In the genomic region with DNA sequence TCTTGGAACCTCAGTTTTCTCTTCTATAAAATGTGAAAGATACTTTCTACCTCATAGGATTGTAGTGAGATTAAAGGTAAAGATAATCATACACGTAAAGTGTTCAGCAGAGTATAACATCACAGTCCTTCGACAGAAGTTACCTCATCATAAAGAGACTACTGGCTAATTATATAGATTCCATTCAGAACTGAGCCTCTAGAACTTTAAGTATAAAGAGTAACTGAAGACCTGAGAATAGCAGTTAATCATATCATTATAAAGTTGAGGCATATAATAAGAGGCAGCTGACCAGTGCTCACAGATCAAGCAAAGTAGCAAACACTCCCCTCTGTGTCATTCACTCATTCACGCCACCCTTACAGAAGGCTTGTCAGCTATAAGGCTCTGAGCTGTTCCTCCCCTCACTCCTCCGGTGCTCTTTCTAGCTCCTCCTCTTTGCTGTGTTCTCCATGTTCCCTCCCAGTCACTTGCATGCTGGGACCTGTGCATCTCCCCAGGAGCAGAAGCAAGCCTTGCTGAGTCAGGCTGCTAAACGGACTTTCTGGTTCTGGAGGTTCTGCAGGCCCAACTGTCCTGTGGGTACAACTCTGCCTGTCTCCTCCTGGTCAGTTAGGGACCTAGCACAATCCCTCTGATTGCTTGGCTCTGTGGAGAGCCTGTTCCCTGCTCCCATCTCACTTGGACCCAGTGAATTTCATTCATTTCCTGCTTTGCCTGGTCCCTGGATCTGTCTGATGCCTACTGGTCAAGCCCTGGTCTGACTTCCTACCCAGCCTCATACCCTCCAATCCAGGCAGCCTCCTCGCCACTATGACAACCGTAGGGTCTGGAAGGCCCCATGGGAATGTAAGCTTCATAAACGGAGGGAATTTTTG, we compare ENCODE assay signal across 8 cellular contexts. TPM values are rescaled to one million over a fixed set of nuclear protein-coding genes. Genes with fewer than 3 reads are reported as not detected.
DNase-seq lines count a peak whose midpoint lies in the region; ATAC-seq and TF ChIP-seq lines count a peak whose summit lies in the region.

No MANE protein-coding gene starts in this region.

- peak; percentile 59 for ATAC-seq in GM19043 (IDR thresholded peaks at IDR 0.05; ENCODE audit: low read depth, unreplicated experiment)
- peak; percentile 49 for ATAC-seq in HG03039 (IDR thresholded peaks at IDR 0.05; ENCODE audit: unreplicated experiment)
- ATAC-seq in mucosa of descending colon: peak; percentile 63
- no peak for ATAC-seq in left colon

- intact Hi-C loops in mucosa of descending colon (cut with DNase I, micrococcal nuclease) (no loop called here), left colon (cut with DNase I, micrococcal nuclease) (no loop called here)

- DNase-seq in activated CD4-positive, alpha-beta T cell treated with anti-CD3 and anti-CD28 coated beads for 4 hours: peak; percentile 26 to 41
- DNase-seq in mucosa of descending colon (no peak), left colon (no peak), NCI-H510A (lab: John Stamatoyannopoulos, UW) (no peak), NCI-H345 (lab: John Stamatoyannopoulos, UW) (no peak), NCI-H524 treated with DMSO at 0.1 percent for 48 hours (lab: John Stamatoyannopoulos, UW) (no peak)

- H3K9me3 ChIP-seq in mucosa of descending colon: no peaks in the 10 kb centered on the region

- no peak for TF ChIP-seq CTCF in mucosa of descending colon (IDR thresholded peaks at IDR 0.05)

- no peaks in the 10 kb centered on the region for H3K4me1 ChIP-seq in mucosa of descending colon (ENCODE audit: low read depth)

- no peaks in the 10 kb centered on the region for H3K36me3 ChIP-seq in mucosa of descending colon (ENCODE audit: low read depth)

- H3K4me3 ChIP-seq in mucosa of descending colon: no peak overlapping the region

RNA-seq across cellular contexts. Expression of a gene that starts 28.3 kb away (rescaled TPM):
- 1 to 10 TPM; 1.3 to 2.5 (median 2.3) TPM for total RNA-seq in mucosa of descending colon
- 1 to 10 TPM in 1 of 2 donors, under 1 TPM in 1; 0.67 to 2.6 TPM for total RNA-seq in left colon

RNA-seq across cellular contexts. Expression of a gene that starts 28.6 kb away (rescaled TPM):
- total RNA-seq in mucosa of descending colon (10 to 100 TPM in 2 of 3 donors, 1 to 10 TPM in 1; 6.4 to 12.7 (median 10.1) TPM), left colon (10 to 100 TPM in 1 of 2 donors, 1 to 10 TPM in 1; 2.2 to 12.9 TPM)

RNA-seq across cellular contexts. Expression of a gene that starts 56.0 kb away (rescaled TPM):
- total RNA-seq in mucosa of descending colon (1 to 10 TPM; 5.9 to 8.6 (median 6.1) TPM), left colon (1 to 10 TPM; 2.2 to 7.4 TPM)

Comparison
In these comparisons a context has a peak if more than half of its experiments do, and no peak if none do; other contexts are left out.
1. DNase-seq: peak in activated CD4-positive, alpha-beta T cell treated with anti-CD3 and anti-CD28 coated beads for 4 hours (2 of 2); none in mucosa of descending colon (0 of 3), left colon (0 of 2), NCI-H510A (single experiment), NCI-H345 (single experiment) and NCI-H524 treated with DMSO at 0.1 percent for 48 hours (single experiment).